ENCODE assay signal across 10 cellular contexts in genomic region chr17:48795444-48796162, GRCh38. TPM values are rescaled to one million over a fixed set of nuclear protein-coding genes. Genes with fewer than 3 reads are reported as not detected.
DNase-seq lines count a peak whose midpoint lies in the region; ATAC-seq, FAIRE-seq and TF ChIP-seq lines count a peak whose summit lies in the region.
"Had no signal": no experiment of that assay in that cellular context is flagged by ENCODE, and none has a peak within 500 bp of the region (broad histone marks: within the 10 kb centered on the region; RNA-seq: fewer than 3 reads in every experiment).

No MANE protein-coding gene starts in this region.

- H3K27me3 Mint-ChIP-seq in WTC11 (ENCODE audit: low read depth): peaks cover 2% of the 10 kb centered on the region; the same call in 1 of the 2 replicates

- ATAC-seq in WTC11: no peak
- no peak for ATAC-seq in GM18873 (IDR thresholded peaks at IDR 0.05; ENCODE audit: low FRiP score, unreplicated experiment)

- H3K36me3 ChIP-seq in kidney epithelial cell (ENCODE audit: control insufficient read depth, insufficient read depth, low read length): no peaks in the 10 kb centered on the region

- H3K4me3 ChIP-seq in kidney epithelial cell (ENCODE audit: low read depth, low read length): no peak overlapping the region

- no peaks in the 10 kb centered on the region for H3K9me3 Mint-ChIP-seq in WTC11

- no peaks in the 10 kb centered on the region for H3K27me3 ChIP-seq in kidney epithelial cell (ENCODE audit: control insufficient read depth, insufficient read depth, low read length)

- POLR2A ChIA-PET in WTC11 (lab: Charles Lee): no interaction called here
- POLR2A ChIA-PET in GM10248 (lab: Yijun Ruan, JAX): no interaction called here

- no peaks in the 10 kb centered on the region for H3K36me3 Mint-ChIP-seq in WTC11

- peaks cover 5% of the 10 kb centered on the region for H3K4me1 Mint-ChIP-seq in WTC11

- DNase-seq in H4 (ENCODE audit: low spot score) (peak; percentile 39), WTC11 (ENCODE audit: low spot score) (no peak), kidney epithelial cell (ENCODE audit: low read depth) (peak; percentile 76), urothelium cell line (ENCODE audit: low spot score) (peak; percentile 74), GM10248 (ENCODE audit: extremely low spot score) (no peak), iPS-NIHi7 (ENCODE audit: extremely low spot score) (no peak)
- DNase-seq: central memory CD4-positive, alpha-beta T cell; NCI-H524 had no signal

- H3K4me3 Mint-ChIP-seq in WTC11: no peak overlapping the region

- CTCF ChIA-PET in WTC11 (lab: Charles Lee): interaction anchor here (1.1 to 1.8 kb wide), 3 partner anchors 83 to 118 kb away, joined by 4 to 8 read pairs (median 4); no protein-coding TSS in a partner anchor
- CTCF ChIA-PET in GM10248 (lab: Yijun Ruan, JAX): interaction anchor here (1.3 to 2.2 kb wide), 3 partner anchors 9 to 89 kb away, joined by 5 to 10 read pairs (median 6); no protein-coding TSS in a partner anchor

- no peak for FAIRE-seq in urothelium cell line (lab: Jason Lieb, UNC)

- TF ChIP-seq CTCF in WTC11 (IDR thresholded peaks at IDR 0.05) (no peak), kidney epithelial cell (IDR thresholded peaks at IDR 0.05; ENCODE audit: insufficient read depth, low read length, poor library complexity, severe bottlenecking) (no peak), GM10248 (IDR thresholded peaks at IDR 0.05; ENCODE audit: control extremely low read depth, extremely low read depth, low read depth, missing control alignments) (no peak)

- no peak overlapping the region for H3K27ac Mint-ChIP-seq in WTC11

TF ChIP-seq in WTC11, 78 proteins besides CTCF, POLR2A, EP300 and RAD21:
- TF ChIP-seq GABPB1 (CRISPR knock-in tag; IDR thresholded peaks at IDR 0.05) (peak; percentile 59; the same call in 1 of the 2 replicates), ZNF317 (CRISPR knock-in tag; IDR thresholded peaks at IDR 0.05; ENCODE audit: borderline replicate concordance, low read depth) (no peak), IRF2 (CRISPR knock-in tag; IDR thresholded peaks at IDR 0.05; ENCODE audit: borderline replicate concordance, low read depth) (no peak)

RNA-seq across cellular contexts. Expression of gene TTLL6, which starts 21.4 kb away (rescaled TPM):
- 0.12 and 0.18 TPM in 2 replicates for total RNA-seq in H4 (2014; rRNA removed; shearing (Covaris generic))
- total RNA-seq in WTC11 (2021) (3.4 to 7.0 TPM (median 4.6 TPM) in 3 replicates), kidney epithelial cell (not detected in 2 replicates)
- total RNA-seq: T-helper 1 cell treated with Interleukin-12 subunit alpha and Interleukin-12 subunit beta and Interleukin-4 antibody, amounts not matched to agents 30 ng/mL and 1 ng/mL, for 36 hours had no signal

RNA-seq across cellular contexts. Expression of gene CALCOCO2, which starts 35.2 kb away (rescaled TPM):
- total RNA-seq in H4 (2014; rRNA removed; shearing (Covaris generic)): 42.5 and 61.2 TPM in 2 replicates
- 27.0 to 32.6 TPM (median 31.2 TPM) in 3 replicates for total RNA-seq in WTC11 (2021)
- 33.3 and 45.1 TPM in 2 replicates for total RNA-seq in kidney epithelial cell

Comparison
In these comparisons a context has a peak if more than half of its experiments do, and no peak if none do; other contexts are left out.
1. DNase-seq: peak in H4 (single experiment), kidney epithelial cell (single experiment) and urothelium cell line (single experiment); none in WTC11 (single experiment), GM10248 (single experiment) and iPS-NIHi7 (single experiment).